Comparison of ENCODE assay signal across 17 cellular contexts in genomic region chr1:21837476-21837875, GRCh38. TPM values are rescaled to one million over a fixed set of nuclear protein-coding genes. Genes with fewer than 3 reads are reported as not detected.
DNase-seq lines count a peak whose midpoint lies in the region; ATAC-seq and TF ChIP-seq lines count a peak whose summit lies in the region.
"Had no signal": no experiment of that assay in that cellular context is flagged by ENCODE, and none has a peak within 500 bp of the region (broad histone marks: within the 10 kb centered on the region; RNA-seq: fewer than 3 reads in every experiment).

No MANE protein-coding gene starts in this region.

- no peaks in the 10 kb centered on the region for H3K9me3 Mint-ChIP-seq in endothelial cell (ENCODE audit: unreplicated experiment)

- peak overlapping the region; percentile 42 for H3K27ac Mint-ChIP-seq in endothelial cell (ENCODE audit: unreplicated experiment)
- H3K27ac Mint-ChIP-seq: CD4-positive, alpha-beta T cell; CD8-positive, alpha-beta T cell had no signal

- H3K4me1 Mint-ChIP-seq in endothelial cell (ENCODE audit: unreplicated experiment): no peaks in the 10 kb centered on the region

- H3K4me3 Mint-ChIP-seq in endothelial cell (ENCODE audit: unreplicated experiment): no peak overlapping the region
- H3K4me3 Mint-ChIP-seq: CD4-positive, alpha-beta T cell; CD8-positive, alpha-beta T cell had no signal

- ATAC-seq in esophagus mucosa: no peak
- ATAC-seq in GM18907 (IDR thresholded peaks at IDR 0.05; ENCODE audit: unreplicated experiment): no peak
- ATAC-seq: A549; CD8-positive, alpha-beta T cell had no signal

- intact Hi-C loops in posterior cingulate gyrus (cut with DNase I): no loop called here

- DNase-seq in Ammon's horn (ENCODE audit: low spot score) (peak; percentile 60), endothelial cell (ENCODE audit: low spot score) (no peak), middle frontal gyrus (ENCODE audit: extremely low spot score, low spot score) (peak; percentile 23), posterior cingulate gyrus (peak in 7 of 10 donors; percentile 38 to 92 (median 63)), NCI-H1930 (lab: John Stamatoyannopoulos, UW) (no peak), midbrain (lab: John Stamatoyannopoulos, UW) (no peak)
- DNase-seq: AML-193; Caco-2; Calu3; CD4-positive, alpha-beta T cell; CD8-positive, alpha-beta T cell; DMS79 treated with DMSO at 0.1 percent for 48 hours; GF-D8 had no signal

- peaks cover 56% of the 10 kb centered on the region for H3K36me3 Mint-ChIP-seq in endothelial cell (ENCODE audit: low read depth, unreplicated experiment)

- peaks cover 38% of the 10 kb centered on the region for H3K27me3 Mint-ChIP-seq in endothelial cell (ENCODE audit: unreplicated experiment)
- H3K27me3 Mint-ChIP-seq: CD4-positive, alpha-beta T cell had no signal

- TF ChIP-seq CTCF in endothelial cell (IDR thresholded peaks at IDR 0.05; ENCODE audit: unreplicated experiment): no peak

RNA-seq across cellular contexts. Expression of gene LDLRAD2, which starts 25.4 kb away (rescaled TPM):
- 1.3 TPM for total RNA-seq in endothelial cell (ENCODE audit: unreplicated experiment)
- total RNA-seq in esophagus mucosa: 0.04 TPM
- total RNA-seq: A172; Caco-2; Calu3; CD4-positive, alpha-beta T cell; CD8-positive, alpha-beta T cell had no signal

RNA-seq across cellular contexts. Expression of gene USP48, which starts 54.5 kb away (rescaled TPM):
- total RNA-seq in endothelial cell (ENCODE audit: unreplicated experiment): 57.9 TPM
- 37.3 TPM for total RNA-seq in esophagus mucosa

Comparison
In these comparisons a context has a peak if more than half of its experiments do, and no peak if none do; other contexts are left out.
1. DNase-seq: peak in Ammon's horn (single experiment), middle frontal gyrus (single experiment) and posterior cingulate gyrus (7 of 10); none in endothelial cell (single experiment), NCI-H1930 (0 of 2) and midbrain (single experiment).